1 cellular context compared by ENCODE assay signal in genomic region chr1:26791626-26792025, GRCh38.
A peak's percentile ranks its signal among the peaks of the same experiment; 100 is the strongest.
TF ChIP-seq lines count a peak whose summit lies in the region.

No MANE protein-coding gene starts in this region.

TF ChIP-seq in K562, 482 proteins besides CTCF, POLR2A, EP300 and RAD21 (continued from another document and continues in another):
- TF ChIP-seq ZNF407 (IDR thresholded peaks at IDR 0.05; ENCODE audit: low read depth) (no peak), PREB (CRISPR knock-in tag; IDR thresholded peaks at IDR 0.05) (no peak), SLC30A9 (CRISPR knock-in tag; IDR thresholded peaks at IDR 0.05) (no peak), MXD1 (CRISPR knock-in tag; IDR thresholded peaks at IDR 0.05; ENCODE audit: borderline replicate concordance, poor library complexity, severe bottlenecking) (no peak), NFATC3 (IDR thresholded peaks at IDR 0.05) (peak; percentile 64; the same call in 1 of the 2 replicates), NR4A1 (CRISPR knock-in tag; IDR thresholded peaks at IDR 0.05) (no peak), NR4A1 (tag; IDR thresholded peaks at IDR 0.05) (peak; percentile 87), ZNF12 (CRISPR knock-in tag; IDR thresholded peaks at IDR 0.05) (no peak), MNT (conservative IDR thresholded peaks at IDR 0.05) (peak; percentile 39 to 79; a peak in 3 of 4 replicates), DDX20 (tag; IDR thresholded peaks at IDR 0.05; ENCODE audit: low read depth) (no peak), PURB (CRISPR knock-in tag; IDR thresholded peaks at IDR 0.05; ENCODE audit: low read depth) (no peak), POLR2AphosphoS5 (IDR thresholded peaks at IDR 0.05; ENCODE audit: control insufficient read depth, insufficient read depth, low read depth, low read length) (peak; percentile 99), HMGN3 (IDR thresholded peaks at IDR 0.05; ENCODE audit: borderline replicate concordance, extremely low read depth, insufficient read length, low read depth, low read length) (peak; percentile 57), ZNF644 (tag; IDR thresholded peaks at IDR 0.05; ENCODE audit: low read depth) (peak; percentile 44; the same call in 1 of the 2 replicates), RBBP5 (IDR thresholded peaks at IDR 0.05; ENCODE audit: borderline replicate concordance, insufficient read depth, low read length, poor library complexity, severe bottlenecking) (peak; percentile 25), FUS (optimal IDR thresholded peaks at IDR 0.05; ENCODE audit: low read depth, low read length) (no peak), THAP7 (CRISPR knock-in tag; IDR thresholded peaks at IDR 0.05) (no peak), GABPB1 (CRISPR knock-in tag; IDR thresholded peaks at IDR 0.05) (0 out of 2 replicates have a peak, but pooled peaks have one; percentile 24), NFRKB (IDR thresholded peaks at IDR 0.05; ENCODE audit: low read depth) (no peak), ZBTB17 (CRISPR knock-in tag; IDR thresholded peaks at IDR 0.05) (no peak), FOXP1 (CRISPR knock-in tag; IDR thresholded peaks at IDR 0.05) (peak; percentile 66; the same call in 1 of the 2 replicates), ARNT (IDR thresholded peaks at IDR 0.05) (peak; percentile 74 to 95), BACH1 (tag; IDR thresholded peaks at IDR 0.05) (no peak), FOXA1 (IDR thresholded peaks at IDR 0.05; ENCODE audit: borderline replicate concordance) (peak; percentile 92), KLF16 (IDR thresholded peaks at IDR 0.05) (peak; percentile 96), GTF2A2 (tag; IDR thresholded peaks at IDR 0.05) (no peak), HMBOX1 (IDR thresholded peaks at IDR 0.05) (peak; percentile 99), MTA3 (IDR thresholded peaks at IDR 0.05; ENCODE audit: borderline replicate concordance) (peak; percentile 64), TEAD4 (IDR thresholded peaks at IDR 0.05; ENCODE audit: low read length) (peak; percentile 99), TEAD4 (CRISPR knock-in tag; IDR thresholded peaks at IDR 0.05; ENCODE audit: borderline replicate concordance) (no peak), CREB1 (IDR thresholded peaks at IDR 0.05) (peak; percentile 62), CREB1 (CRISPR knock-in tag; IDR thresholded peaks at IDR 0.05) (no peak), SOX6 (IDR thresholded peaks at IDR 0.05) (peak; percentile 94), CREBBP (IDR thresholded peaks at IDR 0.05; ENCODE audit: low read depth, low read length) (no peak), ZNF175 (CRISPR knock-in tag; IDR thresholded peaks at IDR 0.05; ENCODE audit: low read depth) (peak; percentile 70; the same call in 1 of the 2 replicates), MTA2 (IDR thresholded peaks at IDR 0.05; ENCODE audit: low read depth) (peak; percentile 96), ZFP30 (CRISPR knock-in tag; IDR thresholded peaks at IDR 0.05; ENCODE audit: borderline replicate concordance) (no peak), RFX1 (IDR thresholded peaks at IDR 0.05) (peak; percentile 46; the same call in 1 of the 2 replicates), RNF2 (IDR thresholded peaks at IDR 0.05) (peak; percentile 78; the same call in 1 of the 2 replicates), ZNF224 (CRISPR knock-in tag; IDR thresholded peaks at IDR 0.05) (no peak), ZBTB9 (CRISPR knock-in tag; IDR thresholded peaks at IDR 0.05) (peak; percentile 76), ZMIZ1 (IDR thresholded peaks at IDR 0.05; ENCODE audit: low read depth in 2 of 2, low read length in 2 of 2) (peak in 1 of 2 experiments; percentile 90; a peak in 2 of 4 replicates), HOXB6 (CRISPR knock-in tag; IDR thresholded peaks at IDR 0.05; ENCODE audit: borderline replicate concordance) (no peak), MIER1 (IDR thresholded peaks at IDR 0.05; ENCODE audit: low read depth) (no peak), GTF2B (IDR thresholded peaks at IDR 0.05; ENCODE audit: extremely low read depth, insufficient read length) (no peak), NFE2L1 (tag; IDR thresholded peaks at IDR 0.05; ENCODE audit: borderline replicate concordance, low read depth) (no peak), OTX1 (CRISPR knock-in tag; IDR thresholded peaks at IDR 0.05) (no peak), MXI1 (IDR thresholded peaks at IDR 0.05; ENCODE audit: low read depth, low read length) (peak; percentile 57; the same call in 1 of the 2 replicates), YBX1 (IDR thresholded peaks at IDR 0.05) (no peak), GABPB2 (CRISPR knock-in tag; conservative IDR thresholded peaks at IDR 0.05) (no peak), ATF7 (IDR thresholded peaks at IDR 0.05) (peak; percentile 41; the same call in 1 of the 2 replicates), FOXK2 (conservative IDR thresholded peaks at IDR 0.05 in 1 of 2, IDR thresholded peaks at IDR 0.05 in 1 of 2; ENCODE audit: low read depth in 2 of 2) (peak; percentile 84 to 85; a peak in 3 of 4 replicates)
